2 cellular contexts compared by ENCODE assay signal in genomic region chr12:53636641-53637040, GRCh38.
TF ChIP-seq lines count a peak whose summit lies in the region.

No MANE protein-coding gene starts in this region.

TF ChIP-seq in HepG2, 621 proteins besides CTCF, POLR2A, EP300 and RAD21:
- TF ChIP-seq ZNF770 (CRISPR knock-in tag; IDR thresholded peaks at IDR 0.05) = no peak
- TF ChIP-seq MAFK (conservative IDR thresholded peaks at IDR 0.05 in 1 of 2, IDR thresholded peaks at IDR 0.05 in 1 of 2; ENCODE audit: low read length in 2 of 2) = peak; percentile 58 to 61; a peak in 3 of 4 replicates
- peak; percentile 43; the same call in 1 of the 2 replicates for TF ChIP-seq MAFF (IDR thresholded peaks at IDR 0.05; ENCODE audit: low read depth, low read length)

TF ChIP-seq in K562, 482 proteins besides CTCF, POLR2A, EP300 and RAD21:
- TF ChIP-seq BRD4 (IDR thresholded peaks at IDR 0.05) (no peak), ZNF717 (CRISPR knock-in tag; IDR thresholded peaks at IDR 0.05) (no peak), ZNF165 (CRISPR knock-in tag; IDR thresholded peaks at IDR 0.05; ENCODE audit: borderline replicate concordance) (no peak), ZNF507 (tag; conservative IDR thresholded peaks at IDR 0.05) (peak; percentile 67), JUN (IDR thresholded peaks at IDR 0.05; ENCODE audit: borderline replicate concordance, low read depth, low read length) (no peak), JUN (CRISPR knock-in tag; IDR thresholded peaks at IDR 0.05; ENCODE audit: borderline replicate concordance) (no peak), C11orf30 (IDR thresholded peaks at IDR 0.05; ENCODE audit: low read depth) (peak; percentile 72), MAFK (IDR thresholded peaks at IDR 0.05; ENCODE audit: low read length) (peak; percentile 11; the same call in 1 of the 2 replicates), ARID3A (IDR thresholded peaks at IDR 0.05; ENCODE audit: borderline replicate concordance, low read depth, low read length) (no peak), ETV1 (tag; conservative IDR thresholded peaks at IDR 0.05; ENCODE audit: low read depth) (no peak), ZNF41 (CRISPR knock-in tag; conservative IDR thresholded peaks at IDR 0.05) (no peak), MAFG (tag; conservative IDR thresholded peaks at IDR 0.05) (peak; percentile 52), SMC3 (conservative IDR thresholded peaks at IDR 0.05; ENCODE audit: insufficient read depth, low read depth, low read length) (no peak), ZNF316 (IDR thresholded peaks at IDR 0.05) (peak; percentile 89), MAFF (IDR thresholded peaks at IDR 0.05; ENCODE audit: low read length) (0 out of 2 replicates have a peak, but pooled peaks have one; percentile 27), ZNF512 (tag; IDR thresholded peaks at IDR 0.05) (no peak), ZKSCAN1 (IDR thresholded peaks at IDR 0.05; ENCODE audit: low read depth, low read length) (no peak)
